9 cellular contexts compared by ENCODE assay signal in genomic region chr6:129621252-129621651, GRCh38.
DNase-seq lines count a peak whose midpoint lies in the region; ATAC-seq and TF ChIP-seq lines count a peak whose summit lies in the region.
"Had no signal": no experiment of that assay in that cellular context is flagged by ENCODE, and none has a peak within 500 bp of the region (broad histone marks: within the 10 kb centered on the region; RNA-seq: fewer than 3 reads in every experiment).

No MANE protein-coding gene starts in this region.

- H3K79me2 ChIP-seq in hepatocyte, result no peaks in the 10 kb centered on the region

- DNase-seq in DMS53 (lab: John Stamatoyannopoulos, UW) (peak; percentile 52), DMS53 treated with DMSO at 0.1 percent for 48 hours (lab: John Stamatoyannopoulos, UW; ENCODE audit: unreplicated experiment) (no peak), RWPE2 (ENCODE audit: low spot score) (no peak), NCI-H2227 treated with DMSO at 0.1 percent for 48 hours (lab: John Stamatoyannopoulos, UW) (no peak), hepatocyte (ENCODE audit: low spot score) (no peak), COLO829 (ENCODE audit: low spot score) (no peak)
- DNase-seq in effector CD4-positive, alpha-beta T cell, result peak; percentile 11
- DNase-seq in stimulated activated CD4-positive, alpha-beta T cell treated with anti-CD3 and anti-CD28 coated beads, Interleukin-2, amount 100 ng/mL, for 48 hours, result peak; percentile 18 to 33

- H2AFZ ChIP-seq in hepatocyte, result no peak overlapping the region

- H3K4me3 ChIP-seq in RWPE2 (ENCODE audit: severe bottlenecking) (no peak overlapping the region), hepatocyte (no peak overlapping the region)
- H3K4me3 ChIP-seq: A549 had no signal

- WGBS in hepatocyte (ENCODE audit: low lambda C conversion rate, missing lambda C conversion rate), result 80% methylated on average over 4 of the region's 4 CpGs

- H3K9me2 ChIP-seq in hepatocyte (replicated peaks; ENCODE audit: insufficient read depth), result no peaks in the 10 kb centered on the region

- no peaks in the 10 kb centered on the region for H3K9me3 ChIP-seq in RWPE2 (ENCODE audit: severe bottlenecking)
- H3K9me3 ChIP-seq in hepatocyte (ENCODE audit: low read depth), result no peaks in the 10 kb centered on the region
- H3K9me3 ChIP-seq: A549 had no signal

- H3K27ac ChIP-seq in RWPE2 (ENCODE audit: poor library complexity, severe bottlenecking), result no peak overlapping the region
- H3K27ac ChIP-seq in hepatocyte, result no peak overlapping the region
- H3K27ac ChIP-seq: A549 had no signal

- H3K4me2 ChIP-seq in hepatocyte, result no peak overlapping the region
- H3K4me2 ChIP-seq: A549 had no signal

- peak; percentile 23 for TF ChIP-seq CTCF in RWPE2 (IDR thresholded peaks at IDR 0.05; ENCODE audit: poor library complexity, severe bottlenecking)
- TF ChIP-seq CTCF in hepatocyte (IDR thresholded peaks at IDR 0.05; ENCODE audit: poor library complexity), result no peak

- peaks cover 17% of the 10 kb centered on the region for H3K4me1 ChIP-seq in RWPE2 (ENCODE audit: insufficient read depth, poor library complexity, severe bottlenecking)
- no peaks in the 10 kb centered on the region for H3K4me1 ChIP-seq in hepatocyte (ENCODE audit: insufficient read depth)

- ATAC-seq in RWPE2 (ENCODE audit: low read depth), result no peak

- no peaks in the 10 kb centered on the region for H4K20me1 ChIP-seq in hepatocyte (ENCODE audit: insufficient read depth, poor library complexity, severe bottlenecking)

- H3K36me3 ChIP-seq in RWPE2 (ENCODE audit: low read depth) (peaks cover 53% of the 10 kb centered on the region), hepatocyte (replicated peaks; ENCODE audit: insufficient read depth, low read depth) (peaks cover 3% of the 10 kb centered on the region)

- H3K27me3 ChIP-seq in RWPE2 (ENCODE audit: insufficient read depth, poor library complexity, severe bottlenecking) (no peaks in the 10 kb centered on the region), hepatocyte (no peaks in the 10 kb centered on the region)

Comparison
In these comparisons a context has a peak if more than half of its experiments do, and no peak if none do; other contexts are left out.
1. DNase-seq: peak in DMS53 (single experiment), effector CD4-positive, alpha-beta T cell (single experiment) and stimulated activated CD4-positive, alpha-beta T cell treated with anti-CD3 and anti-CD28 coated beads, Interleukin-2, amount 100 ng/mL, for 48 hours (2 of 2); none in DMS53 treated with DMSO at 0.1 percent for 48 hours (single experiment), RWPE2 (single experiment), NCI-H2227 treated with DMSO at 0.1 percent for 48 hours (single experiment), hepatocyte (single experiment) and COLO829 (single experiment).